ENCODE assay signal across 1 cellular context in genomic region chr19:57280165-57280912, GRCh38.
TF ChIP-seq lines count a peak whose summit lies in the region.

ZNF460 (plus strand) TSS chr19:57280485; CDS start chr19:57280807, 322 bp downstream.

TF ChIP-seq in K562, 482 proteins besides CTCF, POLR2A, EP300 and RAD21 (continued from another document and continues in another):
- TF ChIP-seq HMGXB4 (CRISPR knock-in tag; IDR thresholded peaks at IDR 0.05), result no peak
- no peak for TF ChIP-seq HDAC8 (tag; IDR thresholded peaks at IDR 0.05)
- TF ChIP-seq CAMTA2 (CRISPR knock-in tag; conservative IDR thresholded peaks at IDR 0.05), result no peak
- peak in 2 of 3 experiments; percentile 53 to 56 for TF ChIP-seq YY1 (IDR thresholded peaks at IDR 0.05; ENCODE audit: borderline replicate concordance in 1 of 3, control insufficient read depth in 1 of 3, extremely low read depth in 1 of 3, insufficient read depth in 3 of 3, insufficient read length in 1 of 3, insufficient replicate concordance in 2 of 3, low read depth in 1 of 3, low read length in 2 of 3)
- TF ChIP-seq LEF1 (IDR thresholded peaks at IDR 0.05), result no peak
- peak; percentile 45 for TF ChIP-seq SUPT5H (IDR thresholded peaks at IDR 0.05)
- no peak for TF ChIP-seq MCM5 (IDR thresholded peaks at IDR 0.05; ENCODE audit: low read depth)
- TF ChIP-seq ATF4 (CRISPR knock-in tag; IDR thresholded peaks at IDR 0.05), result peak; percentile 38; the same call in 1 of the 2 replicates
- TF ChIP-seq ATF7 (IDR thresholded peaks at IDR 0.05), result peak; percentile 98
- no peak for TF ChIP-seq SMAD3 (CRISPR knock-in tag; conservative IDR thresholded peaks at IDR 0.05)
- peak; percentile 22; the same call in 1 of the 2 replicates for TF ChIP-seq ZNF511 (CRISPR knock-in tag; IDR thresholded peaks at IDR 0.05)
- no peak for TF ChIP-seq FOXJ2 (tag; IDR thresholded peaks at IDR 0.05)
- TF ChIP-seq KLF13 (tag; IDR thresholded peaks at IDR 0.05; ENCODE audit: borderline replicate concordance, low read depth), result no peak
- no peak for TF ChIP-seq NCOR1 (IDR thresholded peaks at IDR 0.05)
- TF ChIP-seq THAP12 (CRISPR knock-in tag; IDR thresholded peaks at IDR 0.05), result peak; percentile 82; the same call in 1 of the 2 replicates
- 0 out of 4 replicates have a peak, but pooled peaks of 1 of the 2 experiments have one; percentile 11 for TF ChIP-seq KDM4B (IDR thresholded peaks at IDR 0.05; ENCODE audit: borderline replicate concordance in 2 of 2, low read depth in 1 of 2)
- TF ChIP-seq DLX4 (CRISPR knock-in tag; IDR thresholded peaks at IDR 0.05), result no peak
- TF ChIP-seq SAFB (IDR thresholded peaks at IDR 0.05; ENCODE audit: borderline replicate concordance, low read depth, low read length), result peak; percentile 29; the same call in 1 of the 2 replicates
- no peak for TF ChIP-seq DPF2 (IDR thresholded peaks at IDR 0.05)
- no peak for TF ChIP-seq ZNF318 (IDR thresholded peaks at IDR 0.05; ENCODE audit: borderline replicate concordance in 1 of 2, low read depth in 1 of 2)
- no peak for TF ChIP-seq TSC22D4 (tag; IDR thresholded peaks at IDR 0.05)
- TF ChIP-seq ZNF77 (CRISPR knock-in tag; IDR thresholded peaks at IDR 0.05), result no peak
- TF ChIP-seq NFYB (IDR thresholded peaks at IDR 0.05; ENCODE audit: extremely low read depth, insufficient read length), result no peak
- no peak for TF ChIP-seq GATAD2A (IDR thresholded peaks at IDR 0.05)
- TF ChIP-seq MAFK (IDR thresholded peaks at IDR 0.05; ENCODE audit: low read length), result no peak
- TF ChIP-seq RBM25 (IDR thresholded peaks at IDR 0.05; ENCODE audit: low read depth, low read length, severe bottlenecking), result no peak
- no peak; the same call in 1 of the 2 replicates for TF ChIP-seq MAX (CRISPR knock-in tag; IDR thresholded peaks at IDR 0.05)
- no peak for TF ChIP-seq RNF2 (IDR thresholded peaks at IDR 0.05)
- TF ChIP-seq SPI1 (IDR thresholded peaks at IDR 0.05; ENCODE audit: borderline replicate concordance, low read depth, low read length), result peak; percentile 87
- TF ChIP-seq GABPA (tag; conservative IDR thresholded peaks at IDR 0.05; ENCODE audit: low read depth), result peak; percentile 94
- peak; percentile 65; the same call in 1 of the 2 replicates for TF ChIP-seq TFAP4 (CRISPR knock-in tag; IDR thresholded peaks at IDR 0.05; ENCODE audit: borderline replicate concordance)
- TF ChIP-seq DACH1 (IDR thresholded peaks at IDR 0.05; ENCODE audit: partially characterized antibody), result no peak
- TF ChIP-seq HEY1 (CRISPR knock-in tag; IDR thresholded peaks at IDR 0.05; ENCODE audit: borderline replicate concordance), result no peak
- no peak for TF ChIP-seq RBM39 (optimal IDR thresholded peaks at IDR 0.05; ENCODE audit: low read depth, low read length)
- no peak for TF ChIP-seq CEBPB (tag; IDR thresholded peaks at IDR 0.05)
- TF ChIP-seq ZNF253 (CRISPR knock-in tag; conservative IDR thresholded peaks at IDR 0.05), result no peak; the same call in 1 of the 2 replicates
- no peak for TF ChIP-seq MLX (CRISPR knock-in tag; conservative IDR thresholded peaks at IDR 0.05)
- TF ChIP-seq ERF (CRISPR knock-in tag; IDR thresholded peaks at IDR 0.05), result no peak
- no peak for TF ChIP-seq ATF6 (CRISPR knock-in tag; IDR thresholded peaks at IDR 0.05)
- TF ChIP-seq FOXM1 (IDR thresholded peaks at IDR 0.05; ENCODE audit: low read depth), result no peak
- TF ChIP-seq FOXM1 (CRISPR knock-in tag; IDR thresholded peaks at IDR 0.05; ENCODE audit: low read depth), result no peak
- no peak for TF ChIP-seq SRSF7 (optimal IDR thresholded peaks at IDR 0.05; ENCODE audit: low read depth, low read length)
- no peak for TF ChIP-seq USF1 (CRISPR knock-in tag; IDR thresholded peaks at IDR 0.05)
- peak; percentile 31; the same call in 1 of the 2 replicates for TF ChIP-seq DIDO1 (tag; IDR thresholded peaks at IDR 0.05; ENCODE audit: low read depth)
- peak; percentile 75 for TF ChIP-seq RBM22 (IDR thresholded peaks at IDR 0.05; ENCODE audit: low read depth, low read length, poor library complexity, severe bottlenecking)
